Comparison of ENCODE assay signal across 30 cellular contexts in genomic region chr17:75081611-75082540, GRCh38. TPM values are rescaled to one million over a fixed set of nuclear protein-coding genes. Genes with fewer than 3 reads are reported as not detected.
DNase-seq lines count a peak whose midpoint lies in the region; TF ChIP-seq lines count a peak whose summit lies in the region.
"Had no signal": no experiment of that assay in that cellular context is flagged by ENCODE, and none has a peak within 500 bp of the region (broad histone marks: within the 10 kb centered on the region; RNA-seq: fewer than 3 reads in every experiment).

No MANE protein-coding gene starts in this region.

- intact Hi-C loops in Calu3 (cut with micrococcal nuclease; ENCODE audit: unreplicated experiment), result no loop called here

- no peak overlapping the region for H3K4me2 ChIP-seq in GM23248 (ENCODE audit: unreplicated experiment)
- H3K4me2 ChIP-seq: A549 had no signal

- H3K36me3 Mint-ChIP-seq in Calu3 (ENCODE audit: insufficient read depth, unreplicated experiment) (peaks cover 35% of the 10 kb centered on the region), neural crest cell (ENCODE audit: low read depth) (no peaks in the 10 kb centered on the region)
- no peaks in the 10 kb centered on the region for H3K36me3 Mint-ChIP-seq in activated CD4-positive, alpha-beta memory T cell treated with anti-CD3 and anti-CD28 coated beads, Interleukin-2, amount 10 ng/mL, durations not matched to agents 7 days and 5 days (ENCODE audit: low read depth)

- H3K27ac Mint-ChIP-seq in Calu3 (ENCODE audit: unreplicated experiment) (peak overlapping the region; percentile 53), neural crest cell (ENCODE audit: unreplicated experiment) (no peak overlapping the region)
- no peak overlapping the region for H3K27ac Mint-ChIP-seq in activated CD4-positive, alpha-beta memory T cell treated with anti-CD3 and anti-CD28 coated beads, Interleukin-2, amount 10 ng/mL, durations not matched to agents 7 days and 5 days
- H3K27ac Mint-ChIP-seq: CD4-positive, alpha-beta T cell; stimulated activated naive CD8-positive, alpha-beta T cell treated with anti-CD3 and anti-CD28 coated beads, Interleukin-15, amount 100 ng/mL, for 72 hours had no signal

- H3K79me2 ChIP-seq in GM23248 (ENCODE audit: insufficient read depth), result no peaks in the 10 kb centered on the region

- H3K9me3 ChIP-seq in SJCRH30 (replicated peaks), result no peaks in the 10 kb centered on the region
- H3K9me3 ChIP-seq in GM23248 (ENCODE audit: low read depth), result no peaks in the 10 kb centered on the region
- H3K9me3 ChIP-seq: A549, right atrium auricular region, spleen, thoracic aorta had no signal

- in situ Hi-C loops in GM23248 (cut with MboI), result no loop called here

- DNase-seq in Calu3 (no peak), SJCRH30 (peak; percentile 56 to 66), neural crest cell (ENCODE audit: low read depth, low spot score) (no peak), NCI-H1417 (lab: John Stamatoyannopoulos, UW) (no peak), GM23248 (no peak)
- DNase-seq in activated CD4-positive, alpha-beta memory T cell treated with anti-CD3 and anti-CD28 coated beads, Interleukin-2, amount 10 ng/mL, durations not matched to agents 7 days and 5 days, result no peak
- DNase-seq: activated CD4-positive, alpha-beta T cell treated with anti-CD3 and anti-CD28 coated beads, Interleukin-2, amount 50 U/mL, for 4 hours; activated naive CD4-positive, alpha-beta T cell treated with Interleukin-2 at 50 U/mL for 16 hours; caudate nucleus; CD4-positive, alpha-beta T cell; effector memory CD4-positive, alpha-beta T cell; EL; GOT3; KG1; left colon; mammary epithelial cell; NCI-H1092 treated with DMSO at 0.1 percent for 48 hours; NCI-H187; NCI-H524 treated with DMSO at 0.1 percent for 48 hours; NK-92 treated with Interleukin-12 subunit alpha and Interleukin-12 subunit beta, amount 100 ng/mL, for 24 hours; posterior cingulate gyrus; spleen; stimulated activated CD8-positive, alpha-beta memory T cell treated with anti-CD3 and anti-CD28 coated beads, Interleukin-4, amount 100 ng/mL, for 48 hours; stimulated activated naive CD8-positive, alpha-beta T cell treated with anti-CD3 and anti-CD28 coated beads, Interleukin-15, amount 100 ng/mL, for 72 hours; T-helper 2 cell had no signal

- POLR2A ChIA-PET in activated CD4-positive, alpha-beta memory T cell treated with anti-CD3 and anti-CD28 coated beads, Interleukin-2, amount 10 ng/mL, durations not matched to agents 7 days and 5 days (lab: Charles Lee), result interaction anchor here (0.6 to 1.3 kb wide), 2 partner anchors 179 to 209 kb away, joined by 4 read pairs; partner anchors contain the start of gene FDXR

- H3K27me3 Mint-ChIP-seq in Calu3 (ENCODE audit: unreplicated experiment) (no peaks in the 10 kb centered on the region), neural crest cell (ENCODE audit: low read depth) (peaks cover 4% of the 10 kb centered on the region)
- no peaks in the 10 kb centered on the region for H3K27me3 Mint-ChIP-seq in activated CD4-positive, alpha-beta memory T cell treated with anti-CD3 and anti-CD28 coated beads, Interleukin-2, amount 10 ng/mL, durations not matched to agents 7 days and 5 days
- H3K27me3 Mint-ChIP-seq: CD4-positive, alpha-beta T cell had no signal

- WGBS in GM23248 (ENCODE audit: low coverage in 1 of 2, low lambda C conversion rate in 2 of 2, missing lambda C conversion rate in 2 of 2), 2 experiments, result 85% methylated on average over 13 of the region's 13 CpGs

- H3K4me3 ChIP-seq in SJCRH30 (no peak overlapping the region), GM23248 (no peak overlapping the region)
- H3K4me3 ChIP-seq: A549, coronary artery, right atrium auricular region, spleen, thoracic aorta had no signal

- no peak overlapping the region for H2AFZ ChIP-seq in GM23248

- H3K36me3 ChIP-seq in SJCRH30 (no peaks in the 10 kb centered on the region), GM23248 (ENCODE audit: low read depth) (no peaks in the 10 kb centered on the region)
- H3K36me3 ChIP-seq: right atrium auricular region, spleen, thoracic aorta had no signal

- H3K4me1 Mint-ChIP-seq in Calu3 (ENCODE audit: low read depth, unreplicated experiment) (peaks cover 53% of the 10 kb centered on the region), neural crest cell (peaks cover 38% of the 10 kb centered on the region)
- peaks cover 44% of the 10 kb centered on the region for H3K4me1 Mint-ChIP-seq in activated CD4-positive, alpha-beta memory T cell treated with anti-CD3 and anti-CD28 coated beads, Interleukin-2, amount 10 ng/mL, durations not matched to agents 7 days and 5 days

- no peak overlapping the region for H3K4me3 Mint-ChIP-seq in Calu3 (ENCODE audit: low read depth, unreplicated experiment)
- peak overlapping the region; percentile 22 for H3K4me3 Mint-ChIP-seq in neural crest cell
- H3K4me3 Mint-ChIP-seq in activated CD4-positive, alpha-beta memory T cell treated with anti-CD3 and anti-CD28 coated beads, Interleukin-2, amount 10 ng/mL, durations not matched to agents 7 days and 5 days, result no peak overlapping the region
- H3K4me3 Mint-ChIP-seq: CD4-positive, alpha-beta T cell; stimulated activated naive CD8-positive, alpha-beta T cell treated with anti-CD3 and anti-CD28 coated beads, Interleukin-15, amount 100 ng/mL, for 72 hours had no signal

- peaks cover 10% of the 10 kb centered on the region for H3F3A ChIP-seq in GM23248 (ENCODE audit: insufficient read depth)

- no peaks in the 10 kb centered on the region for H3K9me2 ChIP-seq in GM23248 (ENCODE audit: insufficient read depth)

- no peak for TF ChIP-seq CTCF in Calu3 (IDR thresholded peaks at IDR 0.05; ENCODE audit: unreplicated experiment)
- no peak for TF ChIP-seq CTCF in neural crest cell (conservative IDR thresholded peaks at IDR 0.05)

- H3K4me1 ChIP-seq in SJCRH30 (peaks cover 53% of the 10 kb centered on the region), GM23248 (ENCODE audit: insufficient read depth) (peaks cover 32% of the 10 kb centered on the region)

- no peaks in the 10 kb centered on the region for H3K27me3 ChIP-seq in SJCRH30
- no peaks in the 10 kb centered on the region for H3K27me3 ChIP-seq in GM23248 (replicated peaks; ENCODE audit: insufficient read depth)
- H3K27me3 ChIP-seq: right atrium auricular region, spleen had no signal

- CTCF ChIA-PET in Calu3 (lab: Charles Lee), result no interaction called here
- CTCF ChIA-PET in activated CD4-positive, alpha-beta memory T cell treated with anti-CD3 and anti-CD28 coated beads, Interleukin-2, amount 10 ng/mL, durations not matched to agents 7 days and 5 days (lab: Charles Lee), result interaction anchor here (1.6 to 1.9 kb wide), 2 partner anchors 12 to 32 kb away, joined by 4 to 6 read pairs; no protein-coding TSS in a partner anchor

- H3K9me3 Mint-ChIP-seq in Calu3 (ENCODE audit: low read depth, unreplicated experiment) (no peaks in the 10 kb centered on the region), neural crest cell (no peaks in the 10 kb centered on the region)
- no peaks in the 10 kb centered on the region for H3K9me3 Mint-ChIP-seq in activated CD4-positive, alpha-beta memory T cell treated with anti-CD3 and anti-CD28 coated beads, Interleukin-2, amount 10 ng/mL, durations not matched to agents 7 days and 5 days
- H3K9me3 Mint-ChIP-seq: CD4-positive, alpha-beta T cell; stimulated activated naive CD8-positive, alpha-beta T cell treated with anti-CD3 and anti-CD28 coated beads, Interleukin-15, amount 100 ng/mL, for 72 hours had no signal

- no peak overlapping the region for H3K27ac ChIP-seq in SJCRH30
- no peak overlapping the region for H3K27ac ChIP-seq in GM23248
- H3K27ac ChIP-seq: coronary artery, right atrium auricular region, thoracic aorta had no signal

- no peak overlapping the region for H3K9ac ChIP-seq in GM23248

- H4K20me1 ChIP-seq in GM23248 (ENCODE audit: insufficient read depth), result no peaks in the 10 kb centered on the region

- BruUV-seq in Calu3 (replicated peaks; lab: Mats Ljungman, UMichigan), result no TSS peak

RNA-seq across cellular contexts. Expression of gene SLC16A5, which starts 5.9 kb away (rescaled TPM):
- total RNA-seq in Calu3 (2022) (124 and 187 TPM in 2 replicates), neural crest cell (6.0 and 7.3 TPM in 2 replicates)
- 0.04 TPM in 1 of 2 replicates, not detected in the other for total RNA-seq in SJCRH30 (2014; rRNA removed; shearing (Covaris generic))
- 10.6 and 11.1 TPM in 2 replicates for total RNA-seq in GM23248 (2014; rRNA removed; shearing (Covaris generic))
- polyA plus RNA-seq in GM23248 (2016; fragmentation: Nextera tagmentation; extraction: Ambion mirVana), result 4.8 and 5.4 TPM in 2 replicates
- 10 to 100 TPM; 10.4 TPM for total RNA-seq in activated CD4-positive, alpha-beta memory T cell treated with anti-CD3 and anti-CD28 coated beads, Interleukin-2, amount 10 ng/mL, durations not matched to agents 7 days and 5 days
- polyA plus RNA-seq: neural cell had no signal

RNA-seq across cellular contexts. Expression of gene ARMC7, which starts 27.9 kb away (rescaled TPM):
- total RNA-seq in Calu3 (2022), result 18.6 and 19.8 TPM in 2 replicates
- 9.6 and 10.9 TPM in 2 replicates for total RNA-seq in SJCRH30 (2014; rRNA removed; shearing (Covaris generic))
- 15.6 and 15.8 TPM in 2 replicates for total RNA-seq in neural crest cell
- total RNA-seq in GM23248 (2014; rRNA removed; shearing (Covaris generic)), result 1.3 and 3.8 TPM in 2 replicates
- 9.8 and 11.3 TPM in 2 replicates for polyA plus RNA-seq in GM23248 (2016; fragmentation: Nextera tagmentation; extraction: Ambion mirVana)
- 10 to 100 TPM; 17.1 to 17.9 TPM for total RNA-seq in activated CD4-positive, alpha-beta memory T cell treated with anti-CD3 and anti-CD28 coated beads, Interleukin-2, amount 10 ng/mL, durations not matched to agents 7 days and 5 days

RNA-seq across cellular contexts. Expression of gene KCTD2, which starts 34.9 kb away (rescaled TPM):
- total RNA-seq in Calu3 (2022) (24.4 TPM in 2 replicates), neural crest cell (35.2 and 37.8 TPM in 2 replicates)
- 34.4 and 34.5 TPM in 2 replicates for total RNA-seq in SJCRH30 (2014; rRNA removed; shearing (Covaris generic))
- 19.9 and 25.5 TPM in 2 replicates for total RNA-seq in GM23248 (2014; rRNA removed; shearing (Covaris generic))
- polyA plus RNA-seq in GM23248 (2016; fragmentation: Nextera tagmentation; extraction: Ambion mirVana), result 6.5 and 7.7 TPM in 2 replicates
- 10 to 100 TPM; 24.2 to 24.9 TPM for total RNA-seq in activated CD4-positive, alpha-beta memory T cell treated with anti-CD3 and anti-CD28 coated beads, Interleukin-2, amount 10 ng/mL, durations not matched to agents 7 days and 5 days

RNA-seq across cellular contexts. Expression of gene ATP5PD, which starts 35.1 kb away (rescaled TPM):
- total RNA-seq in Calu3 (2022) (288 and 289 TPM in 2 replicates), neural crest cell (198 and 208 TPM in 2 replicates)
- total RNA-seq in SJCRH30 (2014; rRNA removed; shearing (Covaris generic)), result 337 and 350 TPM in 2 replicates
- total RNA-seq in GM23248 (2014; rRNA removed; shearing (Covaris generic)), result 215 and 287 TPM in 2 replicates
- 511 and 522 TPM in 2 replicates for polyA plus RNA-seq in GM23248 (2016; fragmentation: Nextera tagmentation; extraction: Ambion mirVana)
- 100 to 1,000 TPM; 242 TPM for total RNA-seq in activated CD4-positive, alpha-beta memory T cell treated with anti-CD3 and anti-CD28 coated beads, Interleukin-2, amount 10 ng/mL, durations not matched to agents 7 days and 5 days

RNA-seq across cellular contexts. Expression of gene NT5C, which starts 49.7 kb away (rescaled TPM):
- total RNA-seq in Calu3 (2022) (56.6 and 58.2 TPM in 2 replicates), neural crest cell (68.0 and 70.2 TPM in 2 replicates)
- 34.5 and 36.0 TPM in 2 replicates for total RNA-seq in SJCRH30 (2014; rRNA removed; shearing (Covaris generic))
- 51.5 and 60.8 TPM in 2 replicates for total RNA-seq in GM23248 (2014; rRNA removed; shearing (Covaris generic))
- 66.5 and 67.9 TPM in 2 replicates for polyA plus RNA-seq in GM23248 (2016; fragmentation: Nextera tagmentation; extraction: Ambion mirVana)
- 10 to 100 TPM; 68.2 to 69.4 TPM for total RNA-seq in activated CD4-positive, alpha-beta memory T cell treated with anti-CD3 and anti-CD28 coated beads, Interleukin-2, amount 10 ng/mL, durations not matched to agents 7 days and 5 days

Comparison
In these comparisons a context has a peak if more than half of its experiments do, and no peak if none do; other contexts are left out.
1. DNase-seq: peak in SJCRH30 (2 of 2); none in Calu3 (single experiment), neural crest cell (single experiment), NCI-H1417 (0 of 3), GM23248 (single experiment) and activated CD4-positive, alpha-beta memory T cell treated with anti-CD3 and anti-CD28 coated beads, Interleukin-2, amount 10 ng/mL, durations not matched to agents 7 days and 5 days (single experiment).
2. RNA of gene SLC16A5, which starts 5.9 kb away (total RNA-seq): 124 to 187 TPM in Calu3; 10.6 to 11.1 TPM in GM23248, 10.4 TPM in activated CD4-positive, alpha-beta memory T cell treated with anti-CD3 and anti-CD28 coated beads, Interleukin-2, amount 10 ng/mL, durations not matched to agents 7 days and 5 days, 6.0 to 7.3 TPM in neural crest cell and 0.04 TPM in SJCRH30; every median in the first group is over 10 times any median in the second.